Comparison of ENCODE assay signal across 8 cellular contexts in the genomic region with DNA sequence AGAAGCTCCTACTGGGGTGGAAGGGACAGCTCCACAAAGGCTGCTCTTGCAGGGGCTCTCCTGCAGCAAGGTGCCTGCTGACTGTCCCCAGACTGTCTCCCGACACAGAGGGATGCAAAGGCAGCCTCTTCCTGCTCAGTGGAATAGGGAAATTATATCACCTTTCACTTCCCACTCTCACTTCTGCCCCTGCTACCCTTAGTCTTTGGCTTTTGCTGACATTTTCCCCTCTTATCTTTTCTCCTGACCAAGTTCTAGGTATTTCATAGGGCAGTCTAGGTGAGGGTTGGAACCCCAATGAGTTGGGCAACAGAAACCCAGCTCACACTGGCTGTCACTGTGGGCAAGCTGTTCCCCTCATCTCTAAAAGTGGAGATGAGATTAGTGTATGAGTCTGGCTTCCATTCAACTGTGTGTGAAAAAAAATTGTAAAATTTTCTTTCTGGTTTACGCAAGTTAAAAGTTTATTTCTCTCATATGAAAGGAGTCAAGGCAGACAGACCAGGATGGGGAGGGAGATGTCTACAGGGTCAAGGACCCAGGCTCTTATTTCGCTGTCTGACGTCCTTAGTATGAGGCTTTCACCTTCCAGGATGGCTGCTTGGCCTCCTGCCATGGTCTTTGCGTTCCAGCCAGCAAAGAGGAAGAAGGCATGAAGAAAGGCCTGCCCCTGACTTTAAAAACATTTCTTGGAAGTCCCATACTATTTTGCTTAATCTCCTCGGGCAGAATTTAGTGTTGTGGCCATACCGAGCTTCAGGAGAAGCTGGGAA. TPM values are rescaled to one million over a fixed set of nuclear protein-coding genes. Genes with fewer than 3 reads are reported as not detected.
DNase-seq lines count a peak whose midpoint lies in the region; ATAC-seq and TF ChIP-seq lines count a peak whose summit lies in the region.

No MANE protein-coding gene starts in this region.

- H3K36me3 ChIP-seq in DND-41 (ENCODE audit: insufficient read depth, low read length): peaks cover 32% of the 10 kb centered on the region
- peaks cover 21% of the 10 kb centered on the region for H3K36me3 ChIP-seq in SK-N-MC (ENCODE audit: insufficient read depth, low read length)

- H3K4me3 ChIP-seq in DND-41 (ENCODE audit: low read depth in 1 of 2, low read length in 2 of 2): no peak overlapping the region
- no peak overlapping the region for H3K4me3 ChIP-seq in SK-N-MC
- no peak overlapping the region for H3K4me3 ChIP-seq in fibroblast of the aortic adventitia (ENCODE audit: low read depth, low read length)

- DNase-seq in DND-41 (no peak), SK-N-MC (ENCODE audit: low read depth, low spot score) (no peak), fibroblast of the aortic adventitia (ENCODE audit: low read depth) (peak; percentile 92), posterior vena cava (ENCODE audit: low spot score) (peak; percentile 90), HuH-7 (ENCODE audit: low spot score) (no peak), COLO668 (lab: John Stamatoyannopoulos, UW; ENCODE audit: unreplicated experiment) (no peak)

- no peaks in the 10 kb centered on the region for H4K20me1 ChIP-seq in DND-41 (ENCODE audit: insufficient read depth, low read length)

- no peak overlapping the region for H3K4me2 ChIP-seq in DND-41 (ENCODE audit: insufficient read depth, low read length)

- no peaks in the 10 kb centered on the region for H3K9me3 ChIP-seq in DND-41 (ENCODE audit: insufficient read depth, low read length, severe bottlenecking)
- no peaks in the 10 kb centered on the region for H3K9me3 ChIP-seq in SK-N-MC (ENCODE audit: low read depth, low read length)

- peak; percentile 27; the same call in 2 of the 3 replicates for ATAC-seq in DND-41 (ENCODE audit: insufficient read depth, low read depth)
- no peak for ATAC-seq in GM19467 (IDR thresholded peaks at IDR 0.05; ENCODE audit: unreplicated experiment)
- ATAC-seq in GM21619 (IDR thresholded peaks at IDR 0.05; ENCODE audit: unreplicated experiment): no peak

- H3K9ac ChIP-seq in DND-41 (ENCODE audit: low read depth, low read length) (no peak overlapping the region), SK-N-MC (ENCODE audit: insufficient read length) (no peak overlapping the region)

- H2AFZ ChIP-seq in DND-41 (ENCODE audit: low read depth, low read length): no peak overlapping the region

- no peaks in the 10 kb centered on the region for H3K27me3 ChIP-seq in DND-41 (ENCODE audit: insufficient read depth, low read length, poor library complexity)

- H3K27ac ChIP-seq in DND-41 (ENCODE audit: low read length) (no peak overlapping the region), SK-N-MC (0 out of 2 replicates have a peak overlapping the region, but pooled peaks have one; percentile 9)

- intact Hi-C loops in posterior vena cava (cut with DNase I): loop anchor here in 1 of 2 donors (10.0 kb wide), 1 partner anchor 105 kb away; no protein-coding TSS in a partner anchor

- TF ChIP-seq CTCF in DND-41 (IDR thresholded peaks at IDR 0.05; ENCODE audit: borderline replicate concordance, extremely low read depth, low read length, poor library complexity, severe bottlenecking) (no peak), fibroblast of the aortic adventitia (IDR thresholded peaks at IDR 0.05; ENCODE audit: insufficient read depth, low read length) (no peak)

- H3K79me2 ChIP-seq in DND-41 (ENCODE audit: insufficient read depth, low read length): no peaks in the 10 kb centered on the region

- H3K4me1 ChIP-seq in DND-41 (ENCODE audit: insufficient read depth, low read length): no peaks in the 10 kb centered on the region

RNA-seq across cellular contexts. Expression of gene MOCOS, which starts 7.5 kb away (rescaled TPM):
- total RNA-seq in fibroblast of the aortic adventitia (ENCODE audit: low replicate concordance): 3.5 and 13.1 TPM in 2 replicates
- 1 to 10 TPM; 1.2 to 1.3 TPM for total RNA-seq in posterior vena cava

RNA-seq across cellular contexts. Expression of gene ELP2, which starts 50.0 kb away (rescaled TPM):
- total RNA-seq in fibroblast of the aortic adventitia (ENCODE audit: low replicate concordance): 83.3 and 119 TPM in 2 replicates
- 10 to 100 TPM; 58.2 to 65.6 TPM for total RNA-seq in posterior vena cava

RNA-seq across cellular contexts. Expression of gene SLC39A6, which starts 50.6 kb away (rescaled TPM):
- 85.2 and 88.6 TPM in 2 replicates for total RNA-seq in fibroblast of the aortic adventitia (ENCODE audit: low replicate concordance)
- total RNA-seq in posterior vena cava: 10 to 100 TPM; 25.7 to 27.9 TPM

Comparison
In these comparisons a context has a peak if more than half of its experiments do, and no peak if none do; other contexts are left out.
1. DNase-seq: peak in fibroblast of the aortic adventitia (single experiment) and posterior vena cava (single experiment); none in DND-41 (single experiment), SK-N-MC (single experiment), HuH-7 (single experiment) and COLO668 (single experiment).